In the genomic region with DNA sequence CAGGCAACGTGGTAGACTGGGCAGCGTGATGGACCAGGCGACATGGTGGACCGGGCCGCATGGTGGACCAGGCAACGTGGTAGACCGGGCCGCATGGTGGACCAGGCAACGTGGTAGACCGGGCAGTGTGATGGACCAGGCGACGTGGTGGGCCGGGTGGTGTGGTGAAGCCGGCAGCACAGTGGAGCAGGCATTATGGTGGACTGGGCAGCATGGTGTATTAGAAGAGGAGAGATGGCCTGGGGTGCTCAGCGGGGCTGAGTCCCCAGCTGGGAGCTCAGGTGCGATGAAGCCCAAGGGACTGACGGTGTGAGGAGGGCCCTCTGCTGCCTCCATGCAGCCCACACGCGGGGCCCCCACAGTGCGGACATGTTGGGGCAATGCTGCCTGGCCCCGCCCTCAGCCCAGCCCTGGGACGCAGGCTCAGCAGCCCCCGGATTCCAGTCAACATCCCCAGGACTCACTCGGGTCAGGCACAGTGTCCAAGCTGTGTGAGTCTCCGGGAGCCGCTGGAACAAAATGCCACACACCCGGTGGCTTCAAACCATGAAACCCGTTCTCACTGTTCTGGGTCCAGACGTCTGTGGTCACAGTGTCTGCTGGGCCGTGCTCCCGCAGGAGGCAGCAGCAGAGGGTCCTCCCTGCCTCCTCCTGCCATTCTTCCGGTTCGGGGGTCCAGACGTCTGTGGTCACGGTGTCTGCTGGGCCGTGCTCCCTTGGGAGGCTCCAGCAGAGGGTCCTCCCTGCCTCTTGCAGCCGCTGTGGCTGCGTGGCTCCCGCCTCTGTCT, we compare ENCODE assay signal across 2 cellular contexts.
TF ChIP-seq lines count a peak whose summit lies in the region.

No MANE protein-coding gene starts in this region.

TF ChIP-seq in WTC11, 78 proteins besides CTCF, POLR2A, EP300 and RAD21 (continues in another document):
- TF ChIP-seq, protein P1, sequence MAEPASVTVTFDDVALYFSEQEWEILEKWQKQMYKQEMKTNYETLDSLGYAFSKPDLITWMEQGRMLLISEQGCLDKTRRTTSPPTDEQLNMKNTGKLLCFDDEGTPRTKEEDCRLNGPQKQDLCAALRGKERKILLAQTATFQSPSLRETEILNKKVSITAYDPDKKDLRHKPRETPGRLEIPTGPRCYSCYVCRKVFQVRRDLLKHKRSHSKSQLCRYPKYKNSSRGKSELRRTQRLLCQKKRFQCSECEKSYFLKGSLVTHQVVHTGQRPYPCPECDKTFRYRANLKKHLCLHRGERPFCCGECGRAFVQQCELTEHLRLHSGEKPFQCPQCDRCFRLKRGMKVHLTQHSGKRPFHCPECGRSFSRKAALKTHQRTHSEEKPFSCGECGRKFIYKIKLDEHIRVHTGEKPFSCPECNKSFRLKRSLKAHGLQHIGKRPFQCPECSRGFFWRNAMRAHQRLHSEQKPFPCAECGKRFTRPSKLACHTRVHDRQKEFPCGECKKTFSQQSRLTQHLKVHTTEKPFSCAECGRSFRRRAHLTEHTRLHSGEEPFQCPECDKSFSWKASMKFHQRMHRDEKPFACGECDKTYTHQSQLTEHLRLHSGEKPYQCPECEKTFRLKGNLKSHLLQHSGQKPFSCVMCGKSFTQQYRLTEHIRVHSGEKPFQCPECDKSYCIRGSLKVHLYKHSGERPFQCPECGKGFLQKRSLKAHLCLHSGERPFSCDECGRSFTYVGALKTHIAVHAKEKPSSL (CRISPR knock-in tag; conservative IDR thresholded peaks at IDR 0.05) = no peak
- no peak for TF ChIP-seq PREB (CRISPR knock-in tag; IDR thresholded peaks at IDR 0.05; ENCODE audit: borderline replicate concordance)
- TF ChIP-seq, protein P2, sequence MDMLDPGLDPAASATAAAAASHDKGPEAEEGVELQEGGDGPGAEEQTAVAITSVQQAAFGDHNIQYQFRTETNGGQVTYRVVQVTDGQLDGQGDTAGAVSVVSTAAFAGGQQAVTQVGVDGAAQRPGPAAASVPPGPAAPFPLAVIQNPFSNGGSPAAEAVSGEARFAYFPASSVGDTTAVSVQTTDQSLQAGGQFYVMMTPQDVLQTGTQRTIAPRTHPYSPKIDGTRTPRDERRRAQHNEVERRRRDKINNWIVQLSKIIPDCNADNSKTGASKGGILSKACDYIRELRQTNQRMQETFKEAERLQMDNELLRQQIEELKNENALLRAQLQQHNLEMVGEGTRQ (CRISPR knock-in tag; IDR thresholded peaks at IDR 0.05) = no peak
- TF ChIP-seq ZNF671 (CRISPR knock-in tag; IDR thresholded peaks at IDR 0.05) = no peak
- TF ChIP-seq, protein P3, sequence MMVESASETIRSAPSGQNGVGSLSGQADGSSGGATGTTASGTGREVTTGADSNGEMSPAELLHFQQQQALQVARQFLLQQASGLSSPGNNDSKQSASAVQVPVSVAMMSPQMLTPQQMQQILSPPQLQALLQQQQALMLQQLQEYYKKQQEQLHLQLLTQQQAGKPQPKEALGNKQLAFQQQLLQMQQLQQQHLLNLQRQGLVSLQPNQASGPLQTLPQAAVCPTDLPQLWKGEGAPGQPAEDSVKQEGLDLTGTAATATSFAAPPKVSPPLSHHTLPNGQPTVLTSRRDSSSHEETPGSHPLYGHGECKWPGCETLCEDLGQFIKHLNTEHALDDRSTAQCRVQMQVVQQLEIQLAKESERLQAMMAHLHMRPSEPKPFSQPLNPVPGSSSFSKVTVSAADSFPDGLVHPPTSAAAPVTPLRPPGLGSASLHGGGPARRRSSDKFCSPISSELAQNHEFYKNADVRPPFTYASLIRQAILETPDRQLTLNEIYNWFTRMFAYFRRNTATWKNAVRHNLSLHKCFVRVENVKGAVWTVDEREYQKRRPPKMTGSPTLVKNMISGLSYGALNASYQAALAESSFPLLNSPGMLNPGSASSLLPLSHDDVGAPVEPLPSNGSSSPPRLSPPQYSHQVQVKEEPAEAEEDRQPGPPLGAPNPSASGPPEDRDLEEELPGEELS (CRISPR knock-in tag; IDR thresholded peaks at IDR 0.05) = no peak
- TF ChIP-seq ZNF138 (CRISPR knock-in tag; conservative IDR thresholded peaks at IDR 0.05) = no peak
- TF ChIP-seq ATF1 (CRISPR knock-in tag; IDR thresholded peaks at IDR 0.05) = no peak
- TF ChIP-seq, protein P4, sequence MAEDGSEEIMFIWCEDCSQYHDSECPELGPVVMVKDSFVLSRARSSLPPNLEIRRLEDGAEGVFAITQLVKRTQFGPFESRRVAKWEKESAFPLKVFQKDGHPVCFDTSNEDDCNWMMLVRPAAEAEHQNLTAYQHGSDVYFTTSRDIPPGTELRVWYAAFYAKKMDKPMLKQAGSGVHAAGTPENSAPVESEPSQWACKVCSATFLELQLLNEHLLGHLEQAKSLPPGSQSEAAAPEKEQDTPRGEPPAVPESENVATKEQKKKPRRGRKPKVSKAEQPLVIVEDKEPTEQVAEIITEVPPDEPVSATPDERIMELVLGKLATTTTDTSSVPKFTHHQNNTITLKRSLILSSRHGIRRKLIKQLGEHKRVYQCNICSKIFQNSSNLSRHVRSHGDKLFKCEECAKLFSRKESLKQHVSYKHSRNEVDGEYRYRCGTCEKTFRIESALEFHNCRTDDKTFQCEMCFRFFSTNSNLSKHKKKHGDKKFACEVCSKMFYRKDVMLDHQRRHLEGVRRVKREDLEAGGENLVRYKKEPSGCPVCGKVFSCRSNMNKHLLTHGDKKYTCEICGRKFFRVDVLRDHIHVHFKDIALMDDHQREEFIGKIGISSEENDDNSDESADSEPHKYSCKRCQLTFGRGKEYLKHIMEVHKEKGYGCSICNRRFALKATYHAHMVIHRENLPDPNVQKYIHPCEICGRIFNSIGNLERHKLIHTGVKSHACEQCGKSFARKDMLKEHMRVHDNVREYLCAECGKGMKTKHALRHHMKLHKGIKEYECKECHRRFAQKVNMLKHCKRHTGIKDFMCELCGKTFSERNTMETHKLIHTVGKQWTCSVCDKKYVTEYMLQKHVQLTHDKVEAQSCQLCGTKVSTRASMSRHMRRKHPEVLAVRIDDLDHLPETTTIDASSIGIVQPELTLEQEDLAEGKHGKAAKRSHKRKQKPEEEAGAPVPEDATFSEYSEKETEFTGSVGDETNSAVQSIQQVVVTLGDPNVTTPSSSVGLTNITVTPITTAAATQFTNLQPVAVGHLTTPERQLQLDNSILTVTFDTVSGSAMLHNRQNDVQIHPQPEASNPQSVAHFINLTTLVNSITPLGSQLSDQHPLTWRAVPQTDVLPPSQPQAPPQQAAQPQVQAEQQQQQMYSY (CRISPR knock-in tag; IDR thresholded peaks at IDR 0.05) = no peak
- TF ChIP-seq MYBL2 (CRISPR knock-in tag; IDR thresholded peaks at IDR 0.05) = no peak
- TF ChIP-seq, protein P5, sequence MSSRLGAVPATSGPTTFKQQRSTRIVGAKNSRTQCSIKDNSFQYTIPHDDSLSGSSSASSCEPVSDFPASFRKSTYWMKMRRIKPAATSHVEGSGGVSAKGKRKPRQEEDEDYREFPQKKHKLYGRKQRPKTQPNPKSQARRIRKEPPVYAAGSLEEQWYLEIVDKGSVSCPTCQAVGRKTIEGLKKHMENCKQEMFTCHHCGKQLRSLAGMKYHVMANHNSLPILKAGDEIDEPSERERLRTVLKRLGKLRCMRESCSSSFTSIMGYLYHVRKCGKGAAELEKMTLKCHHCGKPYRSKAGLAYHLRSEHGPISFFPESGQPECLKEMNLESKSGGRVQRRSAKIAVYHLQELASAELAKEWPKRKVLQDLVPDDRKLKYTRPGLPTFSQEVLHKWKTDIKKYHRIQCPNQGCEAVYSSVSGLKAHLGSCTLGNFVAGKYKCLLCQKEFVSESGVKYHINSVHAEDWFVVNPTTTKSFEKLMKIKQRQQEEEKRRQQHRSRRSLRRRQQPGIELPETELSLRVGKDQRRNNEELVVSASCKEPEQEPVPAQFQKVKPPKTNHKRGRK (CRISPR knock-in tag; IDR thresholded peaks at IDR 0.05; ENCODE audit: borderline replicate concordance) = no peak

TF ChIP-seq in HepG2, 621 proteins besides CTCF, POLR2A, EP300 and RAD21 (continued from another document):
- TF ChIP-seq ZNF333 (CRISPR knock-in tag; IDR thresholded peaks at IDR 0.05; ENCODE audit: borderline replicate concordance) = no peak
- TF ChIP-seq KDM3A (CRISPR knock-in tag; IDR thresholded peaks at IDR 0.05; ENCODE audit: low read depth) = no peak
